21 cellular contexts compared by ENCODE assay signal in the genomic region with DNA sequence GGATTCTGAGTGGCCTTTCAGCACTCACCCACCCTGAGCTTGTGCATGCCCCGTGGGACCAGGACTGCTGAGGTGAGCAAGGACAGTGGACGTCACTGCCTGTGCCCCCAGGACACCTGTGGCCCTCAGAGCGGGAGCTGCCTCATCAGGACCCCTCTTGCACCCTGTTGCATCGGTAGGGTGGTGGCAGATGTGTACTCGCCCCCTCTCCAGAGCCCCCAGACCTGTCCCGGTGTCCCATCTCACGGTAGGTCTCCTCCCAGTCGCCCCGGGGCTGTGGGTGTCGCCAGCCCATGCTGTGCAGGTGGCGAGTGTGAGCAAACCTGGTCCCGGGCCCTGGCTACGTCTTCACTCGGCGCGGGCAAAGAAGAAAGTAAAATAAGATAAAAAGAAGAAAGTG.
A peak's percentile ranks its signal among the peaks of the same experiment; 100 is the strongest.
DNase-seq lines count a peak whose midpoint lies in the region; ATAC-seq and TF ChIP-seq lines count a peak whose summit lies in the region.
"Had no signal": no experiment of that assay in that cellular context is flagged by ENCODE, and none has a peak within 500 bp of the region (broad histone marks: within the 10 kb centered on the region; RNA-seq: fewer than 3 reads in every experiment).

No MANE protein-coding gene starts in this region.

- H3K36me3 ChIP-seq in endodermal cell (ENCODE audit: control insufficient read depth, insufficient read depth, low read length), result no peaks in the 10 kb centered on the region
- no peaks in the 10 kb centered on the region for H3K36me3 ChIP-seq in GM23248 (ENCODE audit: low read depth)
- H3K36me3 ChIP-seq: HAP-1 had no signal

- no peaks in the 10 kb centered on the region for H3K4me1 ChIP-seq in H9 (ENCODE audit: insufficient read depth, low read length)
- no peaks in the 10 kb centered on the region for H3K4me1 ChIP-seq in endodermal cell (ENCODE audit: control insufficient read depth, insufficient read depth, low read length)
- H3K4me1 ChIP-seq in GM23248 (ENCODE audit: insufficient read depth), result no peaks in the 10 kb centered on the region
- H3K4me1 ChIP-seq: BLaER1, HAP-1 had no signal

- no peaks in the 10 kb centered on the region for H3F3A ChIP-seq in GM23248 (ENCODE audit: insufficient read depth)

- no peaks in the 10 kb centered on the region for H3K9me3 Mint-ChIP-seq in activated naive CD4-positive, alpha-beta T cell treated with anti-CD3 and anti-CD28 coated beads, Interleukin-2, amount 50 U/mL, for 72 hours
- no peaks in the 10 kb centered on the region for H3K9me3 Mint-ChIP-seq in activated naive CD4-positive, alpha-beta T cell treated with anti-CD3 and anti-CD28 coated beads, Interleukin-2, amount 10 ng/mL, durations not matched to agents 7 days and 5 days
- H3K9me3 Mint-ChIP-seq in H9 (no peaks in the 10 kb centered on the region), endodermal cell (no peaks in the 10 kb centered on the region), type B pancreatic cell (no peaks in the 10 kb centered on the region)
- H3K9me3 Mint-ChIP-seq: CD4-positive, CD25-positive, alpha-beta regulatory T cell; CD8-positive, alpha-beta T cell; HFFc6 had no signal

- H3K9ac ChIP-seq in H9 (ENCODE audit: extremely low read depth, insufficient read length, low read length) (no peak overlapping the region), endodermal cell (ENCODE audit: extremely low read depth, low read length, poor library complexity, severe bottlenecking) (no peak overlapping the region), GM23248 (no peak overlapping the region)
- H3K9ac ChIP-seq: BLaER1 had no signal

- H3K27me3 Mint-ChIP-seq in activated naive CD4-positive, alpha-beta T cell treated with anti-CD3 and anti-CD28 coated beads, Interleukin-2, amount 10 ng/mL, durations not matched to agents 7 days and 5 days, result no peaks in the 10 kb centered on the region
- H3K27me3 Mint-ChIP-seq in H9 (ENCODE audit: low read depth) (peaks cover 5% of the 10 kb centered on the region; the same call in 1 of the 2 replicates), endodermal cell (ENCODE audit: insufficient read depth) (no peaks in the 10 kb centered on the region), type B pancreatic cell (no peaks in the 10 kb centered on the region)
- H3K27me3 Mint-ChIP-seq: B cell; CD4-positive, CD25-positive, alpha-beta regulatory T cell had no signal

- H3K36me3 Mint-ChIP-seq in activated naive CD4-positive, alpha-beta T cell treated with anti-CD3 and anti-CD28 coated beads, Interleukin-2, amount 50 U/mL, for 72 hours, result no peaks in the 10 kb centered on the region
- H3K36me3 Mint-ChIP-seq in activated naive CD4-positive, alpha-beta T cell treated with anti-CD3 and anti-CD28 coated beads, Interleukin-2, amount 10 ng/mL, durations not matched to agents 7 days and 5 days, result peaks cover 1% of the 10 kb centered on the region
- H3K36me3 Mint-ChIP-seq in H9 (ENCODE audit: insufficient read depth in 1 of 3, low read depth in 3 of 3) (no peaks in the 10 kb centered on the region; a peak in 1 of 7 replicates), endodermal cell (ENCODE audit: low read depth) (no peaks in the 10 kb centered on the region), type B pancreatic cell (no peaks in the 10 kb centered on the region)

- in situ Hi-C loops in GM23248 (cut with MboI), result no loop called here

- no peak overlapping the region for H2BK5ac ChIP-seq in H9 (ENCODE audit: insufficient read length, low read length)

- peak overlapping the region; percentile 11; the same call in 1 of the 2 replicates for H3K14ac ChIP-seq in H9 (ENCODE audit: insufficient read depth, low read length)

- TF ChIP-seq CTCF in H9 (conservative IDR thresholded peaks at IDR 0.05) (no peak), endodermal cell (conservative IDR thresholded peaks at IDR 0.05) (no peak), type B pancreatic cell (conservative IDR thresholded peaks at IDR 0.05) (no peak)

- no peak overlapping the region for H3K4me3 Mint-ChIP-seq in activated naive CD4-positive, alpha-beta T cell treated with anti-CD3 and anti-CD28 coated beads, Interleukin-2, amount 10 ng/mL, durations not matched to agents 7 days and 5 days
- H3K4me3 Mint-ChIP-seq in H9, result no peak overlapping the region
- no peak overlapping the region for H3K4me3 Mint-ChIP-seq in endodermal cell
- no peak overlapping the region for H3K4me3 Mint-ChIP-seq in type B pancreatic cell
- H3K4me3 Mint-ChIP-seq: B cell; CD4-positive, CD25-positive, alpha-beta regulatory T cell; CD8-positive, alpha-beta T cell; HFFc6 had no signal

- H4K5ac ChIP-seq in H9 (ENCODE audit: insufficient read length, low read depth, low read length), result no peak overlapping the region

- H3K18ac ChIP-seq in H9 (ENCODE audit: insufficient read length, low read depth, low read length), result no peak overlapping the region

- CTCF ChIA-PET in activated naive CD4-positive, alpha-beta T cell treated with anti-CD3 and anti-CD28 coated beads, Interleukin-2, amount 10 ng/mL, durations not matched to agents 7 days and 5 days (lab: Charles Lee), result no interaction called here

- no peak overlapping the region for H2AK5ac ChIP-seq in H9 (ENCODE audit: insufficient read length, low read length)

- H3K27ac Mint-ChIP-seq in activated naive CD4-positive, alpha-beta T cell treated with anti-CD3 and anti-CD28 coated beads, Interleukin-2, amount 50 U/mL, for 72 hours, result peak overlapping the region; percentile 40 to 82
- no peak overlapping the region for H3K27ac Mint-ChIP-seq in activated naive CD4-positive, alpha-beta T cell treated with anti-CD3 and anti-CD28 coated beads, Interleukin-2, amount 10 ng/mL, durations not matched to agents 7 days and 5 days
- peak overlapping the region; percentile 17 to 70 (median 42); a peak in 3 of 7 replicates for H3K27ac Mint-ChIP-seq in H9
- H3K27ac Mint-ChIP-seq in endodermal cell, result peak overlapping the region; percentile 23
- peak overlapping the region; percentile 22 for H3K27ac Mint-ChIP-seq in type B pancreatic cell
- H3K27ac Mint-ChIP-seq: B cell; CD4-positive, CD25-positive, alpha-beta regulatory T cell; CD8-positive, alpha-beta T cell; HFFc6 had no signal

- no peak for DNase-seq in activated naive CD4-positive, alpha-beta T cell treated with anti-CD3 and anti-CD28 coated beads, Interleukin-2, amount 50 U/mL, for 72 hours (ENCODE audit: low spot score in 2 of 2)
- DNase-seq in activated naive CD4-positive, alpha-beta T cell treated with anti-CD3 and anti-CD28 coated beads, Interleukin-2, amount 10 ng/mL, durations not matched to agents 7 days and 5 days, result no peak
- DNase-seq in H9 (no peak), endodermal cell (no peak), type B pancreatic cell (ENCODE audit: extremely low spot score, unreplicated experiment) (no peak), GM23248 (no peak)
- DNase-seq: CD4-positive, CD25-positive, alpha-beta regulatory T cell; CD8-positive, alpha-beta T cell; DMS 273 treated with DMSO at 0.1 percent for 48 hours; DMS79; EL; GDM1; HFFc6 had no signal

- no peak overlapping the region for H3K56ac ChIP-seq in H9 (ENCODE audit: insufficient read length, low read depth, low read length)

- H3K4me2 ChIP-seq in H9 (ENCODE audit: insufficient read depth, insufficient read length, low read length), result no peak overlapping the region
- no peak overlapping the region for H3K4me2 ChIP-seq in GM23248 (ENCODE audit: unreplicated experiment)
- H3K4me2 ChIP-seq: BLaER1 had no signal

- no peak overlapping the region for H4K8ac ChIP-seq in H9 (replicated peaks; ENCODE audit: insufficient read length, low read depth, low read length)

- H3K23ac ChIP-seq in H9 (ENCODE audit: insufficient read length, low read depth, low read length), result no peak overlapping the region

- H3K79me1 ChIP-seq in H9 (ENCODE audit: insufficient read depth, low read depth, low read length, poor library complexity, severe bottlenecking), result no peaks in the 10 kb centered on the region

- H3K27me3 ChIP-seq in H9 (ENCODE audit: insufficient read depth, low read length) (no peaks in the 10 kb centered on the region), endodermal cell (ENCODE audit: control insufficient read depth, insufficient read depth, low read length, poor library complexity, severe bottlenecking) (no peaks in the 10 kb centered on the region), GM23248 (replicated peaks; ENCODE audit: insufficient read depth) (no peaks in the 10 kb centered on the region)
- H3K27me3 ChIP-seq: BLaER1 had no signal

- no peaks in the 10 kb centered on the region for H3K4me1 Mint-ChIP-seq in activated naive CD4-positive, alpha-beta T cell treated with anti-CD3 and anti-CD28 coated beads, Interleukin-2, amount 10 ng/mL, durations not matched to agents 7 days and 5 days
- H3K4me1 Mint-ChIP-seq in H9, result peaks cover 9 to 11% of the 10 kb centered on the region in 2 experiments
- peaks cover 6% of the 10 kb centered on the region for H3K4me1 Mint-ChIP-seq in endodermal cell
- H3K4me1 Mint-ChIP-seq in type B pancreatic cell (ENCODE audit: unreplicated experiment), result peaks cover 10% of the 10 kb centered on the region
- H3K4me1 Mint-ChIP-seq: B cell had no signal

- H3K27ac ChIP-seq in H9 (ENCODE audit: insufficient read length, low read depth, low read length) (no peak overlapping the region), endodermal cell (ENCODE audit: low read depth, low read length) (no peak overlapping the region), GM23248 (no peak overlapping the region)
- H3K27ac ChIP-seq: 22Rv1, BLaER1, C4-2B had no signal

- H3K79me2 ChIP-seq in H9 (ENCODE audit: insufficient read depth, low read length) (no peaks in the 10 kb centered on the region), GM23248 (ENCODE audit: insufficient read depth) (no peaks in the 10 kb centered on the region)

- H3K9me3 ChIP-seq in H9 (ENCODE audit: control insufficient read depth, low read depth, low read length) (no peaks in the 10 kb centered on the region), endodermal cell (ENCODE audit: control insufficient read depth, low read length) (no peaks in the 10 kb centered on the region), GM23248 (ENCODE audit: low read depth) (no peaks in the 10 kb centered on the region)
- H3K9me3 ChIP-seq: BLaER1, HAP-1 had no signal

- H3K23me2 ChIP-seq in H9 (ENCODE audit: insufficient read length, low read depth, low read length, poor library complexity, severe bottlenecking), result no peaks in the 10 kb centered on the region

- H2AFZ ChIP-seq in H9 (ENCODE audit: low read length), result no peak overlapping the region
- no peak overlapping the region for H2AFZ ChIP-seq in GM23248

- H3K4me3 ChIP-seq in endodermal cell (ENCODE audit: low read length) (no peak overlapping the region), GM23248 (no peak overlapping the region)
- H3K4me3 ChIP-seq: BLaER1, GM12878, HAP-1 had no signal

- H3K4ac ChIP-seq in H9 (ENCODE audit: low read depth, low read length), result no peak overlapping the region

- H2BK20ac ChIP-seq in H9 (ENCODE audit: low read depth, low read length, poor library complexity, severe bottlenecking), result no peak overlapping the region

- H2BK15ac ChIP-seq in H9 (ENCODE audit: low read depth, low read length), result no peak overlapping the region

- H2BK12ac ChIP-seq in H9 (ENCODE audit: insufficient read length, low read depth, low read length), result no peak overlapping the region

- no peak overlapping the region for H4K91ac ChIP-seq in H9 (ENCODE audit: insufficient read length, low read depth, low read length)

- H3K9me2 ChIP-seq in GM23248 (ENCODE audit: insufficient read depth), result no peaks in the 10 kb centered on the region

- ATAC-seq in activated naive CD4-positive, alpha-beta T cell treated with anti-CD3 and anti-CD28 coated beads, Interleukin-2, amount 50 U/mL, for 72 hours, result no peak
- ATAC-seq in HG03045 (IDR thresholded peaks at IDR 0.05; ENCODE audit: unreplicated experiment), result no peak
- no peak for ATAC-seq in GM19397 (IDR thresholded peaks at IDR 0.05; ENCODE audit: unreplicated experiment)
- ATAC-seq: CD8-positive, alpha-beta T cell; GM12878 had no signal

- no peaks in the 10 kb centered on the region for H4K20me1 ChIP-seq in H9 (ENCODE audit: control insufficient read depth, insufficient read depth, insufficient read length)
- H4K20me1 ChIP-seq in GM23248 (ENCODE audit: insufficient read depth), result no peaks in the 10 kb centered on the region

- no peak overlapping the region for H3T11ph ChIP-seq in H9 (ENCODE audit: low read length)

- no peak overlapping the region for H2BK120ac ChIP-seq in H9 (ENCODE audit: low read depth, low read length, poor library complexity, severe bottlenecking)

- WGBS in H9 (ENCODE audit: extremely low coverage, insufficient read length, low lambda C conversion rate), result no CpG with 5 or more reads among the region's 16 CpGs
- WGBS in endodermal cell (ENCODE audit: insufficient coverage in 1 of 2, insufficient read length in 1 of 2), 2 experiments, result 88 to 91% methylated on average over 8 to 16 of the region's 16 CpGs
- 96% methylated on average over 13 to 16 of the region's 16 CpGs for WGBS in GM23248 (ENCODE audit: low coverage in 1 of 2, low lambda C conversion rate in 2 of 2, missing lambda C conversion rate in 2 of 2), 2 experiments
